16 cellular contexts compared by ENCODE assay signal in the genomic region with DNA sequence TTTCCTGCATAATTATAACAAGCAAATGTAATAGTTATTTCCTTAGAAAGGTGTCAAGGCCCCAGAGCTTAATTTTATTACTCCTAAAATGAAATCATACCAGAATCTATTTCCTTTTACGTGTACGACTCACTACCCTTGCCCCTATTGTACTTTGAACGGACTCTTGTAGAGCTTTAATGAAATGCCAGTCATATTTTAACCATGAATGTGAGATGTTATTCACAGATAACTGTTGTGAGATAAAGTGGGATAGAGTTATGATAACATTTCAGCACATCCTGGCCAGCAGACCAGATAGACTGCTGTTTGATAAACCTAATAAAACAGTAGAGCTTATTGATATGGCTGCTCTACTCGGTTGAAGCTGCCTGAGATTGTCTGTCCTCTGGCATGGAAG.
DNase-seq lines count a peak whose midpoint lies in the region; FAIRE-seq and TF ChIP-seq lines count a peak whose summit lies in the region.
"Had no signal": no experiment of that assay in that cellular context is flagged by ENCODE, and none has a peak within 500 bp of the region (broad histone marks: within the 10 kb centered on the region; RNA-seq: fewer than 3 reads in every experiment).

No MANE protein-coding gene starts in this region.

- H3K18ac ChIP-seq in mesendoderm (ENCODE audit: low read length), result no peak overlapping the region

- no peaks in the 10 kb centered on the region for H3K79me1 ChIP-seq in mesendoderm (ENCODE audit: low read length)

- H2BK15ac ChIP-seq in mesendoderm (replicated peaks; ENCODE audit: low read depth), result no peak overlapping the region

- peak overlapping the region; percentile 17 for H3K56ac ChIP-seq in mesendoderm (ENCODE audit: low read length)

- H3K4me1 Mint-ChIP-seq in Caco-2 (ENCODE audit: low read depth, unreplicated experiment), result no peaks in the 10 kb centered on the region

- WGBS in mesendoderm (ENCODE audit: extremely low coverage, insufficient coverage, low lambda C conversion rate), result no CpG with 5 or more reads among the region's 4 CpGs

- no peak overlapping the region for H3K4ac ChIP-seq in mesendoderm (ENCODE audit: low read depth, low read length)

- H4K5ac ChIP-seq in mesendoderm (ENCODE audit: low read length), result peak overlapping the region; percentile 30

- no peak overlapping the region for H2BK5ac ChIP-seq in mesendoderm (ENCODE audit: low read length)

- H4K8ac ChIP-seq in mesendoderm (ENCODE audit: low read depth, low read length), result no peak overlapping the region

- no peak overlapping the region for H2BK120ac ChIP-seq in mesendoderm (ENCODE audit: low read depth, low read length)

- no peak for FAIRE-seq in bronchial epithelial cell (lab: Jason Lieb, UNC)

- H3K9ac ChIP-seq in mesendoderm (ENCODE audit: low read length), result no peak overlapping the region
- H3K9ac ChIP-seq: BLaER1 treated with 17β-estradiol and CSF1 and Interleukin-3, amounts not matched to agents 10 nM and 100 nM had no signal

- H3K9me3 ChIP-seq in Caco-2, result no peaks in the 10 kb centered on the region
- H3K9me3 ChIP-seq: BLaER1 treated with 17β-estradiol and CSF1 and Interleukin-3, amounts not matched to agents 10 nM and 100 nM had no signal

- H3K4me1 ChIP-seq in Caco-2 (peaks cover 26% of the 10 kb centered on the region), mesendoderm (ENCODE audit: control insufficient read depth, low read depth, low read length) (peaks cover 2% of the 10 kb centered on the region)

- no peak overlapping the region for H3K23ac ChIP-seq in mesendoderm (ENCODE audit: low read length)

- H3K36me3 Mint-ChIP-seq in Caco-2 (ENCODE audit: insufficient read depth, unreplicated experiment), result no peaks in the 10 kb centered on the region
- H3K36me3 Mint-ChIP-seq: CD8-positive, alpha-beta T cell had no signal

- no TSS peak for BruUV-seq in Caco-2 (replicated peaks; lab: Mats Ljungman, UMichigan)

- H3K4me3 ChIP-seq in Caco-2 (ENCODE audit: low read depth, low read length) (no peak overlapping the region), bronchial epithelial cell (ENCODE audit: low read depth, low read length) (no peak overlapping the region), mesendoderm (ENCODE audit: low read length) (no peak overlapping the region)
- H3K4me3 ChIP-seq: BLaER1 treated with 17β-estradiol and CSF1 and Interleukin-3, amounts not matched to agents 10 nM and 100 nM had no signal

- H3K79me2 ChIP-seq in mesendoderm (ENCODE audit: control insufficient read depth, insufficient read depth, low read length), result no peaks in the 10 kb centered on the region

- no peak for TF ChIP-seq CTCF in Caco-2 (IDR thresholded peaks at IDR 0.05; ENCODE audit: insufficient read depth in 1 of 2, low read depth in 1 of 2, low read length in 1 of 2, severe bottlenecking in 1 of 2, unreplicated experiment in 1 of 2)
- no peak for TF ChIP-seq CTCF in bronchial epithelial cell (IDR thresholded peaks at IDR 0.05; ENCODE audit: insufficient read depth, low read length, severe bottlenecking)

- H3K4me3 Mint-ChIP-seq in Caco-2 (ENCODE audit: unreplicated experiment), result peak overlapping the region; percentile 16
- H3K4me3 Mint-ChIP-seq: CD8-positive, alpha-beta T cell; H9 had no signal

- intact Hi-C loops in Caco-2 (cut with micrococcal nuclease; ENCODE audit: unreplicated experiment) (no loop called here), cardiac septum (cut with DNase I) (no loop called here)

- peak overlapping the region; percentile 26 for H3K27ac ChIP-seq in mesendoderm (ENCODE audit: low read depth, low read length)
- H3K27ac ChIP-seq: BLaER1 treated with 17β-estradiol and CSF1 and Interleukin-3, amounts not matched to agents 10 nM and 100 nM had no signal

- CTCF ChIA-PET in Caco-2 (lab: Charles Lee), result no interaction called here

- POLR2A ChIA-PET in Caco-2 (lab: Charles Lee), result no interaction called here

- peak; percentile 6 to 31 for DNase-seq in Caco-2
- DNase-seq in LoVo (ENCODE audit: low spot score), result peak; percentile 67
- DNase-seq in bronchial epithelial cell (ENCODE audit: low read depth), result peak; percentile 3
- peak; percentile 13 for DNase-seq in mesendoderm
- DNase-seq in stimulated activated CD4-positive, alpha-beta T cell treated with anti-CD3 and anti-CD28 coated beads, Interleukin-12 subunit alpha, Interleukin-12 subunit beta, amount 100 ng/mL, for 4 hours, result no peak
- DNase-seq in NCI-H2227 treated with DMSO at 0.1 percent for 48 hours (lab: John Stamatoyannopoulos, UW), result no peak
- no peak for DNase-seq in mucosa of gallbladder (ENCODE audit: low spot score)
- no peak for DNase-seq in cardiac septum (ENCODE audit: low spot score)
- DNase-seq: CD8-positive, alpha-beta T cell; DMS79; H9; NCI-H1105 treated with DMSO at 0.1 percent for 48 hours; NCI-H1694 treated with DMSO at 0.1 percent for 48 hours; NCI-H226; NCI-H524 treated with DMSO at 0.1 percent for 48 hours had no signal

- no peak overlapping the region for H2AK5ac ChIP-seq in mesendoderm (ENCODE audit: low read length)

- no peak overlapping the region for H3K4me2 ChIP-seq in mesendoderm (ENCODE audit: low read length)
- H3K4me2 ChIP-seq: BLaER1 treated with 17β-estradiol and CSF1 and Interleukin-3, amounts not matched to agents 10 nM and 100 nM had no signal

- no peaks in the 10 kb centered on the region for H3K27me3 Mint-ChIP-seq in Caco-2 (ENCODE audit: insufficient read depth, unreplicated experiment)

- no peaks in the 10 kb centered on the region for H3K27me3 ChIP-seq in Caco-2 (replicated peaks; ENCODE audit: control insufficient read depth, insufficient read depth, low read length)
- no peaks in the 10 kb centered on the region for H3K27me3 ChIP-seq in bronchial epithelial cell (ENCODE audit: control insufficient read depth, insufficient read depth, low read length)
- H3K27me3 ChIP-seq in mesendoderm (ENCODE audit: insufficient read depth, low read length, poor library complexity), result no peaks in the 10 kb centered on the region
- H3K27me3 ChIP-seq: BLaER1 treated with 17β-estradiol and CSF1 and Interleukin-3, amounts not matched to agents 10 nM and 100 nM had no signal

- no peak overlapping the region for H3K27ac Mint-ChIP-seq in Caco-2 (ENCODE audit: unreplicated experiment)
- H3K27ac Mint-ChIP-seq: CD8-positive, alpha-beta T cell; H9 had no signal

- H3K36me3 ChIP-seq in Caco-2 (ENCODE audit: control insufficient read depth, insufficient read depth, low read length) (no peaks in the 10 kb centered on the region), bronchial epithelial cell (ENCODE audit: control insufficient read depth, insufficient read depth, low read length) (no peaks in the 10 kb centered on the region), mesendoderm (ENCODE audit: control insufficient read depth, insufficient read depth, low read length) (no peaks in the 10 kb centered on the region)
- H3K36me3 ChIP-seq: BLaER1 treated with 17β-estradiol and CSF1 and Interleukin-3, amounts not matched to agents 10 nM and 100 nM had no signal

- H3K9me3 Mint-ChIP-seq in Caco-2 (ENCODE audit: unreplicated experiment), result no peaks in the 10 kb centered on the region
- H3K9me3 Mint-ChIP-seq: H9 had no signal

Comparison
In these comparisons a context has a peak if more than half of its experiments do, and no peak if none do; other contexts are left out.
1. DNase-seq: peak in Caco-2 (2 of 2), LoVo (single experiment), bronchial epithelial cell (single experiment) and mesendoderm (single experiment); none in stimulated activated CD4-positive, alpha-beta T cell treated with anti-CD3 and anti-CD28 coated beads, Interleukin-12 subunit alpha, Interleukin-12 subunit beta, amount 100 ng/mL, for 4 hours (single experiment), NCI-H2227 treated with DMSO at 0.1 percent for 48 hours (single experiment), mucosa of gallbladder (single experiment) and cardiac septum (single experiment).